14 cellular contexts compared by ENCODE assay signal in genomic region chr2:219851801-219852481, GRCh38.
A peak's percentile ranks its signal among the peaks of the same experiment; 100 is the strongest.
DNase-seq lines count a peak whose midpoint lies in the region; ATAC-seq and TF ChIP-seq lines count a peak whose summit lies in the region.
"Had no signal": no experiment of that assay in that cellular context is flagged by ENCODE, and none has a peak within 500 bp of the region (broad histone marks: within the 10 kb centered on the region; RNA-seq: fewer than 3 reads in every experiment).

No MANE protein-coding gene starts in this region.

- TF ChIP-seq CTCF in fibroblast of villous mesenchyme (IDR thresholded peaks at IDR 0.05; ENCODE audit: insufficient read depth, low read depth, low read length) = no peak
- TF ChIP-seq CTCF in WERI-Rb-1 (IDR thresholded peaks at IDR 0.05; ENCODE audit: low read depth, low read length) = no peak

- no peaks in the 10 kb centered on the region for H3K9me3 ChIP-seq in WERI-Rb-1 (ENCODE audit: severe bottlenecking)

- DNase-seq in EL = peak; percentile 72
- DNase-seq in RPMI7951 (ENCODE audit: low read depth) = peak; percentile 70
- peak; percentile 3 for DNase-seq in fibroblast of villous mesenchyme (ENCODE audit: low read depth)
- peak; percentile 41 for DNase-seq in renal cortical epithelial cell (ENCODE audit: low read depth)
- DNase-seq in WERI-Rb-1 = no peak
- no peak for DNase-seq in activated effector memory CD4-positive, alpha-beta T cell treated with Interleukin-2 at 50 U/mL for 16 hours
- DNase-seq in SIG-M5 (lab: John Stamatoyannopoulos, UW) = no peak
- DNase-seq: activated CD4-positive, alpha-beta T cell treated with anti-CD3 and anti-CD28 coated beads, Interleukin-2, amount 10 ng/mL, durations not matched to agents 24 days and 14 days; activated naive CD8-positive, alpha-beta T cell treated with anti-CD3 and anti-CD28 coated beads, Interleukin-2, amount 10 ng/mL, durations not matched to agents 7 days and 5 days; NCI-H1048; OCI-M1; stimulated activated naive CD4-positive, alpha-beta T cell treated with Interleukin-2 at 50 U/mL for 16 hours had no signal

- peak overlapping the region; percentile 25 for H3K4me3 ChIP-seq in fibroblast of villous mesenchyme (ENCODE audit: low read depth, low read length)
- no peak overlapping the region for H3K4me3 ChIP-seq in WERI-Rb-1 (ENCODE audit: low read depth, low read length)

- H3K27me3 ChIP-seq in WERI-Rb-1 (ENCODE audit: insufficient read depth, low read depth, severe bottlenecking) = no peaks in the 10 kb centered on the region

- H3K27ac ChIP-seq in WERI-Rb-1 = no peak overlapping the region
- H3K27ac ChIP-seq: epithelial cell of prostate had no signal

- no peak for ATAC-seq in GM18861 (IDR thresholded peaks at IDR 0.05; ENCODE audit: unreplicated experiment)

- H3K36me3 ChIP-seq in WERI-Rb-1 = no peaks in the 10 kb centered on the region

Comparison
In these comparisons a context has a peak if more than half of its experiments do, and no peak if none do; other contexts are left out.
1. DNase-seq: peak in EL (single experiment), RPMI7951 (single experiment), fibroblast of villous mesenchyme (single experiment) and renal cortical epithelial cell (single experiment); none in WERI-Rb-1 (single experiment), activated effector memory CD4-positive, alpha-beta T cell treated with Interleukin-2 at 50 U/mL for 16 hours (single experiment) and SIG-M5 (single experiment).